Comparison of ENCODE assay signal across 8 cellular contexts in genomic region chr3:158532099-158532734, GRCh38. TPM values are rescaled to one million over a fixed set of nuclear protein-coding genes. Genes with fewer than 3 reads are reported as not detected.
DNase-seq lines count a peak whose midpoint lies in the region; ATAC-seq and TF ChIP-seq lines count a peak whose summit lies in the region.

No MANE protein-coding gene starts in this region.

- H3K27me3 Mint-ChIP-seq in brain = no peaks in the 10 kb centered on the region
- H3K27me3 Mint-ChIP-seq in activated CD4-positive, alpha-beta memory T cell treated with anti-CD3 and anti-CD28 coated beads, Interleukin-2, amount 10 ng/mL, durations not matched to agents 7 days and 5 days = no peaks in the 10 kb centered on the region

- H3K36me3 Mint-ChIP-seq in brain = no peaks in the 10 kb centered on the region
- no peaks in the 10 kb centered on the region for H3K36me3 Mint-ChIP-seq in activated CD4-positive, alpha-beta memory T cell treated with anti-CD3 and anti-CD28 coated beads, Interleukin-2, amount 10 ng/mL, durations not matched to agents 7 days and 5 days (ENCODE audit: low read depth)

- ATAC-seq in HG02678 (IDR thresholded peaks at IDR 0.05; ENCODE audit: unreplicated experiment) (peak; percentile 66), GM21390 (IDR thresholded peaks at IDR 0.05; ENCODE audit: unreplicated experiment) (no peak)

- no peak overlapping the region for H3K27ac Mint-ChIP-seq in brain
- H3K27ac Mint-ChIP-seq in activated CD4-positive, alpha-beta memory T cell treated with anti-CD3 and anti-CD28 coated beads, Interleukin-2, amount 10 ng/mL, durations not matched to agents 7 days and 5 days = no peak overlapping the region

- no peak overlapping the region for H3K4me3 Mint-ChIP-seq in brain
- no peak overlapping the region for H3K4me3 Mint-ChIP-seq in activated CD4-positive, alpha-beta memory T cell treated with anti-CD3 and anti-CD28 coated beads, Interleukin-2, amount 10 ng/mL, durations not matched to agents 7 days and 5 days

- POLR2A ChIA-PET in activated CD4-positive, alpha-beta memory T cell treated with anti-CD3 and anti-CD28 coated beads, Interleukin-2, amount 10 ng/mL, durations not matched to agents 7 days and 5 days (lab: Charles Lee) = no interaction called here

- CTCF ChIA-PET in activated CD4-positive, alpha-beta memory T cell treated with anti-CD3 and anti-CD28 coated beads, Interleukin-2, amount 10 ng/mL, durations not matched to agents 7 days and 5 days (lab: Charles Lee) = interaction anchor here (0.9 to 1.6 kb wide), 3 partner anchors 8 to 917 kb away, joined by 3 to 7 read pairs (median 6); no protein-coding TSS in a partner anchor

- DNase-seq in GM04504 (ENCODE audit: low read depth) (peak; percentile 39), NCI-H2171 (lab: John Stamatoyannopoulos, UW) (peak; percentile 33), medulla oblongata (ENCODE audit: extremely low spot score) (peak; percentile 61)
- no peak for DNase-seq in stimulated activated CD4-positive, alpha-beta T cell treated with anti-CD3 and anti-CD28 coated beads, Interleukin-4, amount 100 ng/mL, for 1 hour
- no peak for DNase-seq in activated CD4-positive, alpha-beta memory T cell treated with anti-CD3 and anti-CD28 coated beads, Interleukin-2, amount 10 ng/mL, durations not matched to agents 7 days and 5 days

- H3K9me3 Mint-ChIP-seq in brain = no peaks in the 10 kb centered on the region
- H3K9me3 Mint-ChIP-seq in activated CD4-positive, alpha-beta memory T cell treated with anti-CD3 and anti-CD28 coated beads, Interleukin-2, amount 10 ng/mL, durations not matched to agents 7 days and 5 days = no peaks in the 10 kb centered on the region

- TF ChIP-seq CTCF in brain (conservative IDR thresholded peaks at IDR 0.05) = peak; percentile 70 to 81

- peaks cover 16% of the 10 kb centered on the region for H3K4me1 Mint-ChIP-seq in brain
- H3K4me1 Mint-ChIP-seq in activated CD4-positive, alpha-beta memory T cell treated with anti-CD3 and anti-CD28 coated beads, Interleukin-2, amount 10 ng/mL, durations not matched to agents 7 days and 5 days = no peaks in the 10 kb centered on the region

RNA-seq across cellular contexts. Expression of gene MLF1, which starts 38.8 kb away (rescaled TPM):
- 22.8 TPM for polyA plus RNA-seq in brain (ENCODE audit: insufficient read depth, low read depth, low replicate concordance)
- 1 to 10 TPM; 1.0 to 1.5 TPM for total RNA-seq in activated CD4-positive, alpha-beta memory T cell treated with anti-CD3 and anti-CD28 coated beads, Interleukin-2, amount 10 ng/mL, durations not matched to agents 7 days and 5 days

Comparison
In these comparisons a context has a peak if more than half of its experiments do, and no peak if none do; other contexts are left out.
1. DNase-seq: peak in GM04504 (single experiment), NCI-H2171 (single experiment) and medulla oblongata (single experiment); none in stimulated activated CD4-positive, alpha-beta T cell treated with anti-CD3 and anti-CD28 coated beads, Interleukin-4, amount 100 ng/mL, for 1 hour (single experiment) and activated CD4-positive, alpha-beta memory T cell treated with anti-CD3 and anti-CD28 coated beads, Interleukin-2, amount 10 ng/mL, durations not matched to agents 7 days and 5 days (single experiment).